26 cellular contexts compared by ENCODE assay signal in the genomic region with DNA sequence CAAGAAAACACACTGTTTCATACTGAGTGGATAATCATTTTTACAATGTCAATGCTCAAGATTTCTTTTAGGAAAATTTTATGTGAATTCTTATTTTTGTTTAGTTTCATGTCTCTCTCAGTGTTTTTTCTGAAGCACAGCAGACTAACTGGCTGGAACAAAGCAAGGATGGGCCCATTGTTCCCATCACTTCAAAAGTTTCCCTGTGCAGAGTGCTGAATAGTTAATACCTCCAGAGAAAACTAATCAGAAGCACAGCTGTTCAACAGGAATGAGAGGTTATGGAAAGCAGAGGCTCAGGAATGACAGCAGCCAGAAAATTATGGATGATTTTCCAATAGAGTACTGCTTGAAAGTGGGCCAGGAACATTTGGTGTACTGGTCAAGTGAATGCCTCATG.
"Had no signal": no experiment of that assay in that cellular context is flagged by ENCODE, and none has a peak within 500 bp of the region (broad histone marks: within the 10 kb centered on the region; RNA-seq: fewer than 3 reads in every experiment).

No MANE protein-coding gene starts in this region.

- H3K4me3 ChIP-seq: esophagus muscularis mucosa, lower lobe of right lung, ovary, right atrium auricular region, spleen, thoracic aorta, tibial nerve, upper lobe of left lung had no signal

- H3K4me3 Mint-ChIP-seq: endodermal cell; memory B cell; naive B cell; natural killer cell treated with Interleukin-12 subunit alpha and Interleukin-12 subunit beta and Interleukin-15 and Interleukin-18, amount 100 ng/mL, for 72 hours; neural crest cell; stimulated activated naive B cell treated with anti-CD40 and anti-IgM and Interleukin-4, amounts not matched to agents 10 μg/mL and 1 μg/mL and 100 μg/mL, for 72 hours; stimulated activated naive CD8-positive, alpha-beta T cell treated with anti-CD3 and anti-CD28 coated beads, Interleukin-15, Interleukin-2, amounts not matched to agents 100 ng/mL and 50 ng/mL, for 24 hours had no signal

- H3K4me1 ChIP-seq: esophagus muscularis mucosa, right atrium auricular region, spleen, upper lobe of left lung had no signal

- H3K36me3 Mint-ChIP-seq: memory B cell; natural killer cell treated with Interleukin-12 subunit alpha and Interleukin-12 subunit beta and Interleukin-15 and Interleukin-18, amount 100 ng/mL, for 72 hours had no signal

- H3K4me1 Mint-ChIP-seq: endodermal cell; memory B cell; naive B cell; stimulated activated naive B cell treated with anti-CD40 and anti-IgM and Interleukin-4, amounts not matched to agents 10 μg/mL and 1 μg/mL and 100 μg/mL, for 72 hours had no signal

- ATAC-seq: left ventricle myocardium superior; lower lobe of right lung; natural killer cell treated with Interleukin-12 subunit alpha and Interleukin-12 subunit beta and Interleukin-15 and Interleukin-18, amount 100 ng/mL, for 72 hours; sciatic nerve; stimulated activated naive B cell treated with anti-CD40 and anti-IgM and Interleukin-4, amounts not matched to agents 10 μg/mL and 1 μg/mL and 100 μg/mL, for 72 hours had no signal

- DNase-seq: caudate nucleus; cerebellar nuclear complex; cortex of kidney; effector CD8-positive, alpha-beta T cell; endodermal cell; foreskin melanocyte; glutamatergic neuron; hypothalamus; left ventricle myocardium superior; lower lobe of right lung; naive B cell; ovary; spleen; stimulated activated CD4-positive, alpha-beta T cell treated with anti-CD3 and anti-CD28 coated beads, Interleukin-2, amount 100 ng/mL, for 48 hours; stimulated activated naive B cell treated with anti-CD40 and anti-IgM and Interleukin-4, amounts not matched to agents 10 μg/mL and 1 μg/mL and 100 μg/mL, for 72 hours; upper lobe of left lung had no signal

- H3K36me3 ChIP-seq: esophagus muscularis mucosa, lower lobe of right lung, ovary, right atrium auricular region, spleen, thoracic aorta, tibial nerve, upper lobe of left lung had no signal

- H3K9me3 ChIP-seq: ovary had no signal

- H3K27me3 ChIP-seq: esophagus muscularis mucosa, ovary, right atrium auricular region, spleen, tibial nerve, upper lobe of left lung had no signal

- H3K27ac Mint-ChIP-seq: endodermal cell; memory B cell; naive B cell; natural killer cell treated with Interleukin-12 subunit alpha and Interleukin-12 subunit beta and Interleukin-15 and Interleukin-18, amount 100 ng/mL, for 72 hours; progenitor cell of endocrine pancreas; stimulated activated naive B cell treated with anti-CD40 and anti-IgM and Interleukin-4, amounts not matched to agents 10 μg/mL and 1 μg/mL and 100 μg/mL, for 72 hours; stimulated activated naive CD8-positive, alpha-beta T cell treated with anti-CD3 and anti-CD28 coated beads, Interleukin-15, Interleukin-2, amounts not matched to agents 100 ng/mL and 50 ng/mL, for 24 hours had no signal

- H3K27me3 Mint-ChIP-seq: memory B cell; naive B cell; natural killer cell treated with Interleukin-12 subunit alpha and Interleukin-12 subunit beta and Interleukin-15 and Interleukin-18, amount 100 ng/mL, for 72 hours; stimulated activated naive B cell treated with anti-CD40 and anti-IgM and Interleukin-4, amounts not matched to agents 10 μg/mL and 1 μg/mL and 100 μg/mL, for 72 hours; stimulated activated naive CD8-positive, alpha-beta T cell treated with anti-CD3 and anti-CD28 coated beads, Interleukin-15, Interleukin-2, amounts not matched to agents 100 ng/mL and 50 ng/mL, for 24 hours had no signal

- H3K27ac ChIP-seq: esophagus muscularis mucosa, lower lobe of right lung, ovary, right atrium auricular region, spleen, thoracic aorta, tibial nerve, upper lobe of left lung had no signal
